14 cellular contexts compared by ENCODE assay signal in the genomic region with DNA sequence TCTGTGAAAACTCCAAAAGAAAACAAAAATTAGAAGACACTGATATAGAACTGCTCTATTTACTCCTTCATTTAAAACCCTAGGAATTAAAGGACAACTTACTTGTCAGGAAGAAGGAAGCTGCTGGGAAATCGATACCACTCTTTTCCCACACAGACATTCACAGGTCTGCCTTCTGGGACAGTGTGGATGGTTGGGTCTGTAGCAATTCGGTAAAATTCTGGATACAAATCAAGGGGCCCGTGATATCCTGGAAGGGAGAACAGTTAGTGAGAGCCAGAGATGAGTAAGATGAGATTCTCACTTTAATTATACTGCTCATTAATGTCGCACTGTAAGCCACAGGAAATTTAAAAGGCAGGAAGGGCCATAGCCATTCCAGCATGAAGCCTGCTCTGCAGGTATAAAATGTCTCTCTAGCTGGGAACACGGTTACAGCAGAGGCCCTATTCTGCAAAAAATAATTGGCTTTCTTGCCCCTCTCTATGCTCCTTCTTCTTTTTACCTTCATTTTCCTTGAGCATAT. TPM values are rescaled to one million over a fixed set of nuclear protein-coding genes. Genes with fewer than 3 reads are reported as not detected.
DNase-seq lines count a peak whose midpoint lies in the region; ATAC-seq, FAIRE-seq and TF ChIP-seq lines count a peak whose summit lies in the region.
"Had no signal": no experiment of that assay in that cellular context is flagged by ENCODE, and none has a peak within 500 bp of the region (broad histone marks: within the 10 kb centered on the region; RNA-seq: fewer than 3 reads in every experiment).

No MANE protein-coding gene starts in this region.

- no peaks in the 10 kb centered on the region for H3K9me2 ChIP-seq in PC-9 (ENCODE audit: insufficient read depth)

- H3K9me3 ChIP-seq in PC-9 (ENCODE audit: insufficient read depth, low read depth) (no peaks in the 10 kb centered on the region), subcutaneous abdominal adipose tissue (ENCODE audit: control insufficient read depth in 5 of 5, low read length in 5 of 5) (no peaks in the 10 kb centered on the region)

- 0 out of 2 replicates have a peak, but pooled peaks cover 2% of the 10 kb centered on the region for H3K79me2 ChIP-seq in PC-9 (ENCODE audit: low read depth)

- no peak for DNase-seq in GM12892 (ENCODE audit: insufficient read length)
- DNase-seq in PC-9: no peak
- no peak for DNase-seq in memory B cell (ENCODE audit: low spot score in 2 of 2)
- DNase-seq in activated CD8-positive, alpha-beta memory T cell treated with anti-CD3 and anti-CD28 coated beads for 24 hours: no peak
- DNase-seq in NCI-H187 (lab: John Stamatoyannopoulos, UW): no peak
- DNase-seq: C1 segment of cervical spinal cord, COR-L47, NCI-H1694 treated with DMSO at 0.1 percent for 48 hours, NCI-H2227 treated with DMSO at 0.1 percent for 48 hours, NCI-H510A treated with DMSO at 0.1 percent for 48 hours, NCI-H774 had no signal

- no peak for TF ChIP-seq POLR2A in GM12892 (IDR thresholded peaks at IDR 0.05; ENCODE audit: low read depth, low read length)

- peak overlapping the region; percentile 25; the same call in 1 of the 2 replicates for H3K27ac ChIP-seq in PC-9
- H3K27ac ChIP-seq in subcutaneous abdominal adipose tissue (ENCODE audit: low read depth, low read length): peak overlapping the region; percentile 98

- H3K9ac ChIP-seq in subcutaneous abdominal adipose tissue (ENCODE audit: low read length in 5 of 5): peak overlapping the region; percentile 29 to 97 (median 41)

- POLR2A ChIA-PET in PC-9 (lab: Charles Lee; ENCODE audit: unreplicated experiment): no interaction called here

- H3K4me3 Mint-ChIP-seq in memory B cell: no peak overlapping the region

- H3F3A ChIP-seq in PC-9 (ENCODE audit: insufficient read depth, low read depth): peaks cover 19% of the 10 kb centered on the region; the same call in 1 of the 2 replicates

- H2AFZ ChIP-seq in PC-9: no peak overlapping the region

- FAIRE-seq in GM12892 (lab: Jason Lieb, UNC): peak; percentile 38
- FAIRE-seq: H1 had no signal

- ATAC-seq in memory B cell (ENCODE audit: low read depth) (no peak), HG03280 (IDR thresholded peaks at IDR 0.05; ENCODE audit: unreplicated experiment) (no peak)

- H3K27ac Mint-ChIP-seq in memory B cell: peak overlapping the region; percentile 42

- TF ChIP-seq CTCF in PC-9 (conservative IDR thresholded peaks at IDR 0.05): no peak

- no peaks in the 10 kb centered on the region for H3K27me3 Mint-ChIP-seq in memory B cell

- no peaks in the 10 kb centered on the region for H4K20me1 ChIP-seq in PC-9 (ENCODE audit: insufficient read depth)

- intact Hi-C loops in PC-9 (cut with micrococcal nuclease; ENCODE audit: unreplicated experiment): no loop called here

- 0 out of 2 replicates have a peak overlapping the region, but pooled peaks have one; percentile 7 for H3K4me2 ChIP-seq in PC-9

- H3K36me3 ChIP-seq in PC-9 (ENCODE audit: low read depth) (peaks cover 32% of the 10 kb centered on the region), subcutaneous abdominal adipose tissue (ENCODE audit: control insufficient read depth in 5 of 5, insufficient read depth in 5 of 5, low read length in 5 of 5) (peaks cover 4 to 23% (median 9%) of the 10 kb centered on the region in 5 donors)

- CTCF ChIA-PET in PC-9 (lab: Charles Lee): no interaction called here

- peaks cover 25% of the 10 kb centered on the region for H3K36me3 Mint-ChIP-seq in memory B cell

- H3K27me3 ChIP-seq in PC-9 (ENCODE audit: insufficient read depth, low read depth) (no peaks in the 10 kb centered on the region), subcutaneous abdominal adipose tissue (ENCODE audit: control insufficient read depth in 5 of 5, insufficient read depth in 4 of 5, low read length in 5 of 5) (no peaks in the 10 kb centered on the region)

- H3K4me3 ChIP-seq in PC-9 (no peak overlapping the region), subcutaneous abdominal adipose tissue (ENCODE audit: low read depth in 1 of 5, low read length in 5 of 5) (no peak overlapping the region)

- no peaks in the 10 kb centered on the region for H3K4me1 Mint-ChIP-seq in memory B cell

- H3K4me1 ChIP-seq in PC-9 (replicated peaks; ENCODE audit: insufficient read depth) (peaks cover 42% of the 10 kb centered on the region), subcutaneous abdominal adipose tissue (ENCODE audit: control insufficient read depth in 5 of 5, insufficient read depth in 5 of 5, low read length in 5 of 5) (peaks cover 0 to 78% (median 42%) of the 10 kb centered on the region in 5 donors)

- no TSS peak for BruUV-seq in PC-9 (replicated peaks; lab: Mats Ljungman, UMichigan)

- no peaks in the 10 kb centered on the region for H3K9me3 Mint-ChIP-seq in memory B cell

RNA-seq across cellular contexts. Expression of a gene that starts 34.0 kb away (rescaled TPM):
- 23.2 TPM for polyA plus RNA-seq in GM12892 (2012; ENCODE audit: missing spikeins)
- total RNA-seq in PC-9 (2021): 19.1 and 27.8 TPM in 2 replicates

RNA-seq across cellular contexts. Expression of a gene that starts 41.5 kb away (rescaled TPM):
- 5.6 TPM for polyA plus RNA-seq in GM12892 (2012; ENCODE audit: missing spikeins)
- total RNA-seq in PC-9 (2021): 2.1 and 2.2 TPM in 2 replicates

RNA-seq across cellular contexts. Expression of a gene that starts 41.9 kb away (rescaled TPM):
- polyA plus RNA-seq in GM12892 (2012; ENCODE audit: missing spikeins): 101 TPM
- 27.4 and 46.8 TPM in 2 replicates for total RNA-seq in PC-9 (2021)
